Comparison of ENCODE assay signal across 16 cellular contexts in the genomic region with DNA sequence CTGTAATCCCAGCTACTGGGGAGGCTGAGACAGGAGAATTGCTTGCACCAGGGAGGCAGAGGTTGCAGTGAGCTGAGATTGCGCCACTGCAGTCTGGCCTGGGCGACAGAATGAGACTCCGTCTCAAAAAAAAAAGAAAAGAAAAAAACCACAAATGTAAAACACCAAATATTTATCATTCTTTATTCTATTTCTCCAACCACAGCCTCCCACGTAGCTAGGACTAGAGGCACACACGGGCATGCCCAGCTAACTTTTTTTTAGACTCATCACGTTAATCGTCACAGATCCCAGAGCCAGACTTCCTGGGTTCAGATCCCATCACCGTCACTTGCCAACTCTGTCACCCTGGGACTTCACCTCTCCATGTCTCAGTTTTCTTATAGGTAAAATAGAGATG. TPM values are rescaled to one million over a fixed set of nuclear protein-coding genes. Genes with fewer than 3 reads are reported as not detected.
"Had no signal": no experiment of that assay in that cellular context is flagged by ENCODE, and none has a peak within 500 bp of the region (broad histone marks: within the 10 kb centered on the region; RNA-seq: fewer than 3 reads in every experiment).

No MANE protein-coding gene starts in this region.

- H3K9ac ChIP-seq: parathyroid adenoma had no signal

- H3K4me3 Mint-ChIP-seq: activated CD8-positive, alpha-beta T cell treated with anti-CD3 and anti-CD28 coated beads, Interleukin-2, amount 10 ng/mL, durations not matched to agents 7 days and 5 days; brain; T-cell had no signal

- DNase-seq: activated CD4-positive, alpha-beta T cell treated with anti-CD3 and anti-CD28 coated beads for 4 hours; activated CD8-positive, alpha-beta memory T cell treated with anti-CD3 and anti-CD28 coated beads, Interleukin-2, amount 50 U/mL, for 48 hours; activated CD8-positive, alpha-beta T cell treated with anti-CD3 and anti-CD28 coated beads, Interleukin-2, amount 10 ng/mL, durations not matched to agents 7 days and 5 days; activated naive CD4-positive, alpha-beta T cell; dorsolateral prefrontal cortex; kidney glomerular epithelial cell; stimulated activated CD4-positive, alpha-beta T cell treated with anti-CD3 and anti-CD28 coated beads, Interleukin-4, amount 100 ng/mL, for 4 hours; T-cell; thyroid gland; uterus had no signal

- H3K79me2 ChIP-seq: hepatocyte, parathyroid adenoma had no signal

- H3K27me3 ChIP-seq: dorsolateral prefrontal cortex, gastroesophageal sphincter, hepatocyte, thyroid gland, uterus had no signal

- H3K27ac ChIP-seq: gastroesophageal sphincter, hepatocyte, parathyroid adenoma, thyroid gland, uterus had no signal

- H3K4me2 ChIP-seq: hepatocyte had no signal

- ATAC-seq: activated CD8-positive, alpha-beta T cell treated with anti-CD3 and anti-CD28 coated beads, Interleukin-2, amount 10 ng/mL, durations not matched to agents 7 days and 5 days; esophagus mucosa; gastroesophageal sphincter; T-cell had no signal

- H2AFZ ChIP-seq: hepatocyte, parathyroid adenoma had no signal

- H3K27me3 Mint-ChIP-seq: brain, T-cell had no signal

- H3K36me3 ChIP-seq: uterus had no signal

- H3K9me3 ChIP-seq: gastroesophageal sphincter, thyroid gland, uterus had no signal

- H3K27ac Mint-ChIP-seq: activated CD8-positive, alpha-beta T cell treated with anti-CD3 and anti-CD28 coated beads, Interleukin-2, amount 10 ng/mL, durations not matched to agents 7 days and 5 days; T-cell had no signal

- H3K4me3 ChIP-seq: dorsolateral prefrontal cortex, gastroesophageal sphincter, hepatocyte, thyroid gland, uterus had no signal

- H3K4me1 ChIP-seq: gastroesophageal sphincter, parathyroid adenoma, thyroid gland, uterus had no signal

- H3K9me3 Mint-ChIP-seq: brain, T-cell had no signal

RNA-seq across cellular contexts. Expression of a gene that starts 44.6 kb away (rescaled TPM):
- total RNA-seq: gastroesophageal sphincter had no signal
- polyA plus RNA-seq: neural cell had no signal
